ENCODE assay signal across 16 cellular contexts in genomic region chrX:6778547-6779231, GRCh38.
DNase-seq lines count a peak whose midpoint lies in the region; ATAC-seq, FAIRE-seq and TF ChIP-seq lines count a peak whose summit lies in the region.
"Had no signal": no experiment of that assay in that cellular context is flagged by ENCODE, and none has a peak within 500 bp of the region (broad histone marks: within the 10 kb centered on the region; RNA-seq: fewer than 3 reads in every experiment).

No MANE protein-coding gene starts in this region.

- H3K9me3 ChIP-seq in liver (ENCODE audit: control insufficient read depth in 4 of 4, low read length in 3 of 4) (no peaks in the 10 kb centered on the region), HepG2 (ENCODE audit: low read length) (no peaks in the 10 kb centered on the region), left ventricle myocardium inferior (replicated peaks) (no peaks in the 10 kb centered on the region)
- H3K9me3 ChIP-seq in CD8-positive, alpha-beta T cell (ENCODE audit: low read length): no peaks in the 10 kb centered on the region
- H3K9me3 ChIP-seq: A549, Caco-2, tibial nerve had no signal

- H3K4me3 ChIP-seq in liver (ENCODE audit: low read depth in 1 of 3, low read length in 3 of 3) (peak overlapping the region; percentile 30 to 42 (median 32)), HepG2 (replicated peaks in 1 of 3; ENCODE audit: insufficient read depth in 1 of 3, low read depth in 2 of 3, low read length in 3 of 3) (no peak overlapping the region), left ventricle myocardium inferior (peak overlapping the region; percentile 32)
- no peak overlapping the region for H3K4me3 ChIP-seq in CD8-positive, alpha-beta T cell (ENCODE audit: low read depth, low read length)
- H3K4me3 ChIP-seq: A549, tibial nerve had no signal

- H3K36me3 ChIP-seq in liver (ENCODE audit: control insufficient read depth in 4 of 4, insufficient read depth in 3 of 4, low read depth in 1 of 4, low read length in 3 of 4) (no peaks in the 10 kb centered on the region), HepG2 (replicated peaks in 1 of 2; ENCODE audit: control insufficient read depth in 1 of 2, insufficient read depth in 2 of 2, low read length in 2 of 2) (no peaks in the 10 kb centered on the region), left ventricle myocardium inferior (no peaks in the 10 kb centered on the region)
- H3K36me3 ChIP-seq in CD8-positive, alpha-beta T cell (ENCODE audit: insufficient read depth, low read length): no peaks in the 10 kb centered on the region
- H3K36me3 ChIP-seq: tibial nerve had no signal

- H3K4me3 Mint-ChIP-seq in nephron progenitor cell: peak overlapping the region; percentile 66
- H3K4me3 Mint-ChIP-seq in CD8-positive, alpha-beta T cell: no peak overlapping the region
- no peak overlapping the region for H3K4me3 Mint-ChIP-seq in activated CD4-positive, alpha-beta T cell treated with anti-CD3 and anti-CD28 coated beads, Interleukin-2, amount 10 ng/mL, durations not matched to agents 24 days and 14 days
- H3K4me3 Mint-ChIP-seq: natural killer cell treated with Interleukin-12 subunit alpha and Interleukin-12 subunit beta and Interleukin-15 and Interleukin-18, amount 100 ng/mL, for 72 hours had no signal

- DNase-seq in HepG2 (ENCODE audit: low spot score) (no peak), left ventricle myocardium inferior (no peak), nephron progenitor cell (peak; percentile 2), H4 (ENCODE audit: low spot score) (no peak)
- DNase-seq in CD8-positive, alpha-beta T cell: no peak
- DNase-seq in activated CD4-positive, alpha-beta T cell treated with anti-CD3 and anti-CD28 coated beads, Interleukin-2, amount 10 ng/mL, durations not matched to agents 24 days and 14 days: no peak
- DNase-seq: activated CD8-positive, alpha-beta memory T cell treated with anti-CD3 and anti-CD28 coated beads for 24 hours; Caco-2; cerebellar nuclear complex; NCI-H1436; NCI-H69 had no signal

- H3K9ac ChIP-seq in liver (ENCODE audit: low read depth in 1 of 2, low read length in 2 of 2) (no peak overlapping the region), HepG2 (ENCODE audit: insufficient read depth, low read depth, low read length) (no peak overlapping the region)

- no peak for ATAC-seq in HepG2
- no peak for ATAC-seq in HG03175 (IDR thresholded peaks at IDR 0.05; ENCODE audit: unreplicated experiment)
- ATAC-seq in CD8-positive, alpha-beta T cell: no peak
- ATAC-seq: A549; natural killer cell treated with Interleukin-12 subunit alpha and Interleukin-12 subunit beta and Interleukin-15 and Interleukin-18, amount 100 ng/mL, for 72 hours had no signal

- H3K27me3 Mint-ChIP-seq in nephron progenitor cell (ENCODE audit: low read depth, poor library complexity): peaks cover 31% of the 10 kb centered on the region
- H3K27me3 Mint-ChIP-seq in CD8-positive, alpha-beta T cell (ENCODE audit: low read depth): no peaks in the 10 kb centered on the region
- H3K27me3 Mint-ChIP-seq in activated CD4-positive, alpha-beta T cell treated with anti-CD3 and anti-CD28 coated beads, Interleukin-2, amount 10 ng/mL, durations not matched to agents 24 days and 14 days: no peaks in the 10 kb centered on the region
- H3K27me3 Mint-ChIP-seq: natural killer cell treated with Interleukin-12 subunit alpha and Interleukin-12 subunit beta and Interleukin-15 and Interleukin-18, amount 100 ng/mL, for 72 hours had no signal

- H3K27ac Mint-ChIP-seq in nephron progenitor cell: peak overlapping the region; percentile 23
- no peak overlapping the region for H3K27ac Mint-ChIP-seq in CD8-positive, alpha-beta T cell
- H3K27ac Mint-ChIP-seq in activated CD4-positive, alpha-beta T cell treated with anti-CD3 and anti-CD28 coated beads, Interleukin-2, amount 10 ng/mL, durations not matched to agents 24 days and 14 days: no peak overlapping the region
- H3K27ac Mint-ChIP-seq: natural killer cell treated with Interleukin-12 subunit alpha and Interleukin-12 subunit beta and Interleukin-15 and Interleukin-18, amount 100 ng/mL, for 72 hours had no signal

- POLR2A ChIA-PET in HepG2 (lab: Yijun Ruan, JAX): no interaction called here
- POLR2A ChIA-PET in CD8-positive, alpha-beta T cell (lab: Charles Lee): no interaction called here

- TF ChIP-seq POLR2A in HepG2 (IDR thresholded peaks at IDR 0.05; ENCODE audit: insufficient read depth in 1 of 2, low read depth in 2 of 2, low read length in 2 of 2): no peak

- CTCF ChIA-PET in HepG2 (lab: Yijun Ruan, JAX; ENCODE audit: low intra/inter-chr PET ratio, low total read pairs): no interaction called here
- CTCF ChIA-PET in CD8-positive, alpha-beta T cell (lab: Charles Lee): no interaction called here

- intact Hi-C loops in HepG2 (cut with micrococcal nuclease; ENCODE audit: unreplicated experiment) (no loop called here), left ventricle myocardium inferior (cut with micrococcal nuclease) (no loop called here)
- intact Hi-C loops in CD8-positive, alpha-beta T cell (cut with DNase I, micrococcal nuclease): no loop called here
- intact Hi-C loops in activated CD4-positive, alpha-beta T cell treated with anti-CD3 and anti-CD28 coated beads, Interleukin-2, amount 10 ng/mL, durations not matched to agents 24 days and 14 days (cut with micrococcal nuclease): no loop called here

- H3K27me3 ChIP-seq in liver (ENCODE audit: control insufficient read depth in 4 of 4, insufficient read depth in 4 of 4, low read length in 3 of 4) (no peaks in the 10 kb centered on the region), HepG2 (ENCODE audit: control insufficient read depth in 1 of 2, insufficient read depth in 2 of 2, low read length in 2 of 2) (no peaks in the 10 kb centered on the region), left ventricle myocardium inferior (ENCODE audit: low read depth) (no peaks in the 10 kb centered on the region)
- H3K27me3 ChIP-seq in CD8-positive, alpha-beta T cell (ENCODE audit: insufficient read depth, low read length): no peaks in the 10 kb centered on the region
- H3K27me3 ChIP-seq: tibial nerve had no signal

- peak overlapping the region in 1 of 2 donors; percentile 50 for H3K27ac ChIP-seq in liver (ENCODE audit: low read depth in 1 of 2, low read length in 2 of 2)
- no peak overlapping the region for H3K27ac ChIP-seq in HepG2 (ENCODE audit: extremely low read length, insufficient read depth, low read length)
- no peak overlapping the region for H3K27ac ChIP-seq in left ventricle myocardium inferior (replicated peaks)
- no peak overlapping the region for H3K27ac ChIP-seq in CD8-positive, alpha-beta T cell (ENCODE audit: low read depth, low read length)
- H3K27ac ChIP-seq: A549 had no signal

- no peaks in the 10 kb centered on the region for H3K79me2 ChIP-seq in HepG2 (ENCODE audit: insufficient read depth, low read length)

- no peak overlapping the region for H3K4me2 ChIP-seq in HepG2 (ENCODE audit: low read depth, low read length)
- H3K4me2 ChIP-seq: A549 had no signal

- WGBS in liver: 33% methylated on average over 19 of the region's 19 CpGs
- WGBS in HepG2 (ENCODE audit: low lambda C conversion rate): 34% methylated on average over 15 of the region's 19 CpGs

- H3K4me1 Mint-ChIP-seq in nephron progenitor cell: peaks cover 19% of the 10 kb centered on the region
- H3K4me1 Mint-ChIP-seq in CD8-positive, alpha-beta T cell (ENCODE audit: low read depth): no peaks in the 10 kb centered on the region
- H3K4me1 Mint-ChIP-seq in activated CD4-positive, alpha-beta T cell treated with anti-CD3 and anti-CD28 coated beads, Interleukin-2, amount 10 ng/mL, durations not matched to agents 24 days and 14 days: no peaks in the 10 kb centered on the region

- H3K36me3 Mint-ChIP-seq in nephron progenitor cell (ENCODE audit: low read depth): no peaks in the 10 kb centered on the region
- H3K36me3 Mint-ChIP-seq in CD8-positive, alpha-beta T cell: no peaks in the 10 kb centered on the region
- no peaks in the 10 kb centered on the region for H3K36me3 Mint-ChIP-seq in activated CD4-positive, alpha-beta T cell treated with anti-CD3 and anti-CD28 coated beads, Interleukin-2, amount 10 ng/mL, durations not matched to agents 24 days and 14 days (ENCODE audit: low read depth)
- H3K36me3 Mint-ChIP-seq: natural killer cell treated with Interleukin-12 subunit alpha and Interleukin-12 subunit beta and Interleukin-15 and Interleukin-18, amount 100 ng/mL, for 72 hours had no signal

- TF ChIP-seq CTCF in liver (IDR thresholded peaks at IDR 0.05; ENCODE audit: low read depth, low read length, missing input control) (no peak), HepG2 (CRISPR knock-in tag; IDR thresholded peaks at IDR 0.05) (no peak), left ventricle myocardium inferior (IDR thresholded peaks at IDR 0.05; ENCODE audit: borderline replicate concordance) (no peak), nephron progenitor cell (IDR thresholded peaks at IDR 0.05) (no peak)
- TF ChIP-seq CTCF in CD8-positive, alpha-beta T cell (IDR thresholded peaks at IDR 0.05): no peak

- TF ChIP-seq EP300 in HepG2 (IDR thresholded peaks at IDR 0.05; ENCODE audit: low read depth in 2 of 2, low read length in 2 of 2) (no peak), HepG2 (CRISPR knock-in tag; IDR thresholded peaks at IDR 0.05; ENCODE audit: borderline replicate concordance) (no peak)

- in situ Hi-C loops in HepG2 (cut with HindIII; ENCODE audit: extremely low pct_ligation_motif_present, low pct_unique_long_range_greater_than_20kb): no loop called here

- H2AFZ ChIP-seq in HepG2 (ENCODE audit: low read length): no peak overlapping the region

- peaks cover 1 to 15% (median 10%) of the 10 kb centered on the region in 4 donors for H3K4me1 ChIP-seq in liver (ENCODE audit: control insufficient read depth in 4 of 4, insufficient read depth in 4 of 4, low read length in 3 of 4)
- H3K4me1 ChIP-seq in HepG2 (ENCODE audit: insufficient read depth, low read length): no peaks in the 10 kb centered on the region
- no peaks in the 10 kb centered on the region for H3K4me1 ChIP-seq in left ventricle myocardium inferior
- no peaks in the 10 kb centered on the region for H3K4me1 ChIP-seq in CD8-positive, alpha-beta T cell (ENCODE audit: insufficient read depth, low read length)
- H3K4me1 ChIP-seq: A549, Caco-2, tibial nerve had no signal

- no peaks in the 10 kb centered on the region for H4K20me1 ChIP-seq in HepG2 (ENCODE audit: insufficient read depth, low read length)

- no peak for TF ChIP-seq RAD21 in liver (IDR thresholded peaks at IDR 0.05)
- TF ChIP-seq RAD21 in HepG2 (CRISPR knock-in tag; IDR thresholded peaks at IDR 0.05): no peak

- FAIRE-seq in HepG2 (lab: Jason Lieb, UNC): no peak
- FAIRE-seq: A549 had no signal

- BruUV-seq in HepG2 (replicated peaks; lab: Mats Ljungman, UMichigan): no TSS peak

- H3K9me3 Mint-ChIP-seq in nephron progenitor cell: no peaks in the 10 kb centered on the region
- no peaks in the 10 kb centered on the region for H3K9me3 Mint-ChIP-seq in CD8-positive, alpha-beta T cell
- no peaks in the 10 kb centered on the region for H3K9me3 Mint-ChIP-seq in activated CD4-positive, alpha-beta T cell treated with anti-CD3 and anti-CD28 coated beads, Interleukin-2, amount 10 ng/mL, durations not matched to agents 24 days and 14 days

TF ChIP-seq in HepG2, 621 proteins besides CTCF, POLR2A, EP300 and RAD21 (continues in another document):
- TF ChIP-seq ZNF264 (CRISPR knock-in tag; IDR thresholded peaks at IDR 0.05) (no peak), ZNF713 (CRISPR knock-in tag; IDR thresholded peaks at IDR 0.05) (no peak), ZNF562 (CRISPR knock-in tag; IDR thresholded peaks at IDR 0.05; ENCODE audit: borderline replicate concordance) (no peak), ZBTB1 (CRISPR knock-in tag; IDR thresholded peaks at IDR 0.05; ENCODE audit: borderline replicate concordance) (no peak)

Comparison
In these comparisons a context has a peak if more than half of its experiments do, and no peak if none do; other contexts are left out.
1. H3K4me3 ChIP-seq: peak in liver (3 of 3) and left ventricle myocardium inferior (single experiment); none in HepG2 (0 of 3) and CD8-positive, alpha-beta T cell (single experiment).